In genomic region chr10:101060951-101061813, GRCh38 we compare ENCODE assay signal across 8 cellular contexts. TPM values are rescaled to one million over a fixed set of nuclear protein-coding genes. Genes with fewer than 3 reads are reported as not detected.
DNase-seq lines count a peak whose midpoint lies in the region; ATAC-seq and TF ChIP-seq lines count a peak whose summit lies in the region.

No MANE protein-coding gene starts in this region.

- peaks cover 16% of the 10 kb centered on the region; the same call in 1 of the 2 replicates for H3K79me2 ChIP-seq in GM23338 (replicated peaks; ENCODE audit: insufficient read depth)
- peaks cover 8% of the 10 kb centered on the region for H3K79me2 ChIP-seq in trophoblast cell (ENCODE audit: control insufficient read depth, insufficient read depth, low read length, poor library complexity)

- TF ChIP-seq POLR2A in Raji (IDR thresholded peaks at IDR 0.05; ENCODE audit: insufficient read depth, low read depth, low read length): peak; percentile 46; the same call in 1 of the 2 replicates

- H4K20me1 ChIP-seq in GM23338 (replicated peaks; ENCODE audit: insufficient read depth): peaks cover 23% of the 10 kb centered on the region

- peak overlapping the region; percentile 100 for H2BK5ac ChIP-seq in trophoblast cell (ENCODE audit: low read depth, low read length, poor library complexity)

- no peaks in the 10 kb centered on the region for H3K9me3 ChIP-seq in cardiac muscle cell (ENCODE audit: low read depth)
- H3K9me3 ChIP-seq in trophoblast cell (ENCODE audit: insufficient read depth, low read depth, low read length): peaks cover 3% of the 10 kb centered on the region

- peak overlapping the region; percentile 100 for H4K8ac ChIP-seq in trophoblast cell (ENCODE audit: low read depth, low read length)

- peak overlapping the region; percentile 99 for H3K27ac Mint-ChIP-seq in GM23338
- H3K27ac Mint-ChIP-seq in activated naive CD8-positive, alpha-beta T cell treated with anti-CD3 and anti-CD28 coated beads for 36 hours: peak overlapping the region; percentile 91

- peak overlapping the region; percentile 100 for H4K91ac ChIP-seq in trophoblast cell (ENCODE audit: low read depth, low read length)

- DNase-seq in GF-D8 (lab: John Stamatoyannopoulos, UW) (peak; percentile 84), GM23338 (ENCODE audit: low spot score) (peak; percentile 95), LHCN-M2 (ENCODE audit: low read depth) (peak; percentile 92), cardiac muscle cell (ENCODE audit: low read depth in 1 of 2, low spot score in 1 of 2) (peak; percentile 95 to 97), trophoblast cell (peak; percentile 86), ureter (ENCODE audit: low spot score) (peak; percentile 93)
- DNase-seq in activated naive CD8-positive, alpha-beta T cell treated with anti-CD3 and anti-CD28 coated beads for 36 hours: peak; percentile 92

- H3K4me1 ChIP-seq in GM23338 (ENCODE audit: insufficient read depth) (peaks cover 36% of the 10 kb centered on the region), cardiac muscle cell (ENCODE audit: low read depth) (peaks cover 36% of the 10 kb centered on the region), trophoblast cell (ENCODE audit: control insufficient read depth in 1 of 2, insufficient read depth in 2 of 2, low read length in 2 of 2) (peaks cover 22 to 24% of the 10 kb centered on the region in 2 experiments)

- H3K79me1 ChIP-seq in trophoblast cell (ENCODE audit: low read length): peaks cover 14% of the 10 kb centered on the region

- no CpG with 5 or more reads among the region's 76 CpGs for WGBS in trophoblast cell (ENCODE audit: extremely low coverage, insufficient coverage, insufficient read length)

- H3K4me2 ChIP-seq in GM23338 (peak overlapping the region; percentile 93), trophoblast cell (ENCODE audit: low read length) (peak overlapping the region; percentile 99)

- peak overlapping the region; percentile 99 for H3K4ac ChIP-seq in trophoblast cell (ENCODE audit: low read depth, low read length)

- peak overlapping the region; percentile 98 for H2AK5ac ChIP-seq in trophoblast cell (ENCODE audit: low read length)

- H3K18ac ChIP-seq in trophoblast cell (ENCODE audit: low read length): peak overlapping the region; percentile 100

- peaks cover 21% of the 10 kb centered on the region; the same call in 1 of the 2 replicates for H3F3A ChIP-seq in GM23338 (replicated peaks; ENCODE audit: low read depth)

- 0 out of 3 replicates have a peak, but pooled peaks cover 2% of the 10 kb centered on the region for H3K9me3 Mint-ChIP-seq in GM23338
- H3K9me3 Mint-ChIP-seq in activated naive CD8-positive, alpha-beta T cell treated with anti-CD3 and anti-CD28 coated beads for 36 hours: no peaks in the 10 kb centered on the region

- H3K9ac ChIP-seq in trophoblast cell (ENCODE audit: low read length): peak overlapping the region; percentile 100

- H2BK12ac ChIP-seq in trophoblast cell (ENCODE audit: low read length): peak overlapping the region; percentile 97

- peak overlapping the region; percentile 88 for H3K27ac ChIP-seq in GM23338 (ENCODE audit: low read depth)
- peak overlapping the region; percentile 99 for H3K27ac ChIP-seq in cardiac muscle cell
- H3K27ac ChIP-seq in trophoblast cell (ENCODE audit: low read depth, low read length): peak overlapping the region; percentile 99

- H3K14ac ChIP-seq in trophoblast cell (ENCODE audit: low read length): peak overlapping the region; percentile 100

- ATAC-seq in GM23338: peak; percentile 58

- H3K9me2 ChIP-seq in GM23338 (ENCODE audit: insufficient read depth): no peaks in the 10 kb centered on the region

- H3K4me1 Mint-ChIP-seq in GM23338: peaks cover 38% of the 10 kb centered on the region
- peaks cover 23% of the 10 kb centered on the region for H3K4me1 Mint-ChIP-seq in activated naive CD8-positive, alpha-beta T cell treated with anti-CD3 and anti-CD28 coated beads for 36 hours

- peak overlapping the region; percentile 99 for H2AFZ ChIP-seq in GM23338
- H2AFZ ChIP-seq in trophoblast cell (ENCODE audit: insufficient read depth, low read length, poor library complexity): peak overlapping the region; percentile 100

- H3K27me3 ChIP-seq in GM23338 (ENCODE audit: insufficient read depth) (peaks cover 54% of the 10 kb centered on the region), cardiac muscle cell (peaks cover 28% of the 10 kb centered on the region), trophoblast cell (ENCODE audit: insufficient read depth, low read length) (peaks cover 35% of the 10 kb centered on the region)

- H3K4me3 ChIP-seq in GM23338 (peak overlapping the region; percentile 87), cardiac muscle cell (peak overlapping the region; percentile 54), trophoblast cell (ENCODE audit: low read depth, low read length) (peak overlapping the region; percentile 89)

- H3K36me3 Mint-ChIP-seq in GM23338 (ENCODE audit: low read depth): no peaks in the 10 kb centered on the region
- peaks cover 2% of the 10 kb centered on the region for H3K36me3 Mint-ChIP-seq in activated naive CD8-positive, alpha-beta T cell treated with anti-CD3 and anti-CD28 coated beads for 36 hours

- peak overlapping the region; percentile 100 for H2BK120ac ChIP-seq in trophoblast cell (ENCODE audit: insufficient read depth, low read length, poor library complexity)

- peak overlapping the region; percentile 100 for H4K12ac ChIP-seq in trophoblast cell (ENCODE audit: low read depth, low read length)

- TF ChIP-seq CTCF in GM23338 (conservative IDR thresholded peaks at IDR 0.05; ENCODE audit: low read depth in 2 of 2) (no peak), cardiac muscle cell (IDR thresholded peaks at IDR 0.05; ENCODE audit: low read depth, low read length) (no peak)

- no peak overlapping the region for H3K23ac ChIP-seq in trophoblast cell (ENCODE audit: low read length)

- H3K36me3 ChIP-seq in GM23338 (ENCODE audit: insufficient read depth) (no peaks in the 10 kb centered on the region), cardiac muscle cell (no peaks in the 10 kb centered on the region), trophoblast cell (ENCODE audit: control insufficient read depth in 1 of 2, insufficient read depth in 2 of 2, low read length in 2 of 2) (peaks cover 0 to 3% of the 10 kb centered on the region in 2 experiments)

- H3K27me3 Mint-ChIP-seq in GM23338 (ENCODE audit: insufficient read depth, low read depth, poor library complexity): peaks cover 60% of the 10 kb centered on the region
- H3K27me3 Mint-ChIP-seq in activated naive CD8-positive, alpha-beta T cell treated with anti-CD3 and anti-CD28 coated beads for 36 hours: peaks cover 46% of the 10 kb centered on the region

- H3K4me3 Mint-ChIP-seq in GM23338: peak overlapping the region; percentile 86
- peak overlapping the region; percentile 97 for H3K4me3 Mint-ChIP-seq in activated naive CD8-positive, alpha-beta T cell treated with anti-CD3 and anti-CD28 coated beads for 36 hours

TF ChIP-seq in GM23338, 12 proteins besides CTCF, POLR2A, EP300 and RAD21:
- TF ChIP-seq POLR2AphosphoS5 (IDR thresholded peaks at IDR 0.05; ENCODE audit: low read depth) (peak; percentile 42), ETS1 (IDR thresholded peaks at IDR 0.05) (no peak)

RNA-seq across cellular contexts. Expression of gene KAZALD1, which starts 0.6 kb away (rescaled TPM):
- 1.2 and 1.3 TPM in 2 replicates for total RNA-seq in GM23338 (2014; rRNA removed; shearing (Covaris generic))
- polyA plus RNA-seq in GM23338 (2016; fragmentation: Nextera tagmentation; extraction: Ambion mirVana): 0.27 and 0.75 TPM in 2 replicates
- 15.1 and 16.1 TPM in 2 replicates for total RNA-seq in LHCN-M2 (2014; rRNA removed)
- polyA plus RNA-seq in LHCN-M2 (2012): 4.3 TPM
- under 1 TPM; 0.25 to 0.28 TPM for total RNA-seq in activated naive CD8-positive, alpha-beta T cell treated with anti-CD3 and anti-CD28 coated beads for 36 hours
- 50.1 and 52.9 TPM in 2 replicates for total RNA-seq in cardiac muscle cell
- polyA plus RNA-seq in cardiac muscle cell: 18.2 and 27.5 TPM in 2 replicates
- 1.6 and 1.7 TPM in 2 replicates for polyA plus RNA-seq in trophoblast cell (2013)
- 3.4 TPM for total RNA-seq in ureter

RNA-seq across cellular contexts. Expression of gene SFXN3, which starts 30.1 kb away (rescaled TPM):
- total RNA-seq in GM23338 (2014; rRNA removed; shearing (Covaris generic)): 2.3 and 3.8 TPM in 2 replicates
- polyA plus RNA-seq in GM23338 (2016; fragmentation: Nextera tagmentation; extraction: Ambion mirVana): 0.68 and 0.73 TPM in 2 replicates
- 91.6 and 101 TPM in 2 replicates for total RNA-seq in LHCN-M2 (2014; rRNA removed)
- 65.4 TPM for polyA plus RNA-seq in LHCN-M2 (2012)
- 10 to 100 TPM; 12.6 to 13.9 TPM for total RNA-seq in activated naive CD8-positive, alpha-beta T cell treated with anti-CD3 and anti-CD28 coated beads for 36 hours
- total RNA-seq in cardiac muscle cell: 32.7 and 37.8 TPM in 2 replicates
- polyA plus RNA-seq in cardiac muscle cell: 23.3 and 23.4 TPM in 2 replicates
- polyA plus RNA-seq in trophoblast cell (2013): 20.6 and 20.8 TPM in 2 replicates
- 36.8 TPM for total RNA-seq in ureter

RNA-seq across cellular contexts. Expression of gene PDZD7, which starts 30.3 kb away (rescaled TPM):
- total RNA-seq in GM23338 (2014; rRNA removed; shearing (Covaris generic)): 1.7 and 2.3 TPM in 2 replicates
- polyA plus RNA-seq in GM23338 (2016; fragmentation: Nextera tagmentation; extraction: Ambion mirVana) (1.5 and 1.7 TPM in 2 replicates), cardiac muscle cell (2.4 and 7.7 TPM in 2 replicates)
- total RNA-seq in LHCN-M2 (2014; rRNA removed) (1.2 and 1.4 TPM in 2 replicates), cardiac muscle cell (1.3 and 4.5 TPM in 2 replicates), ureter (0.18 TPM)
- 2.5 TPM for polyA plus RNA-seq in LHCN-M2 (2012)
- total RNA-seq in activated naive CD8-positive, alpha-beta T cell treated with anti-CD3 and anti-CD28 coated beads for 36 hours: under 1 TPM; 0.14 to 0.66 TPM
- polyA plus RNA-seq in trophoblast cell (2013): 0.68 and 0.79 TPM in 2 replicates

Comparison
In these comparisons a context has a peak if more than half of its experiments do, and no peak if none do; other contexts are left out.
1. Peak in every context shown above with its lines: DNase-seq, ATAC-seq, H3K4me3 ChIP-seq and H3K27ac ChIP-seq.